In the genomic region with DNA sequence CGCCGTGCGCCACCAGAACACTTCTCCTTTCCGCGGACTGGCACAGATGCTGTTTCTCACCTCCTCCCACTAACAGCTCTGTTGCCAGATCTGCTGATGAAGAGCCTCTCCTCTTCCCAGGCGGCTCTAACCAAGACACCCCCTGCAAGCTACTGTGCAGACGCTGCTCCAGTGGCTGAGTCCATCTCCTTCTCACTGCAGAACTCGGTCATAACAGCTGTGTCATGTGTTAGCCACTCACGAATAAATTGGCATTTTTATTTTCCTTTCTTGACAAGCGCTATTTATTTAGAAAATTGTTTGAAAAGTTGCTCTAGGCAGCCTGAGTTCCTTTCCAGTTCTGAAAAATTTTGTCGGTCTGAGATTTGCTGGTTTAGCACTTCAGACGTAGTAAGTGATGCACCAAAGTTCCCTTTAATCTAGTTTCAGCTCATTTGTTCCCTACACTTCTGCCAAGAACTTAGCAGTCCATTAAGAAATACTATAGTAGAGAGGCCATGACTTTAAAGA, we compare ENCODE assay signal across 18 cellular contexts. TPM values are rescaled to one million over a fixed set of nuclear protein-coding genes. Genes with fewer than 3 reads are reported as not detected.
DNase-seq lines count a peak whose midpoint lies in the region; ATAC-seq and TF ChIP-seq lines count a peak whose summit lies in the region.
"Had no signal": no experiment of that assay in that cellular context is flagged by ENCODE, and none has a peak within 500 bp of the region (broad histone marks: within the 10 kb centered on the region; RNA-seq: fewer than 3 reads in every experiment).

No MANE protein-coding gene starts in this region.

- DNase-seq in DMS79 (lab: John Stamatoyannopoulos, UW) (peak; percentile 43), RPMI8226 (peak; percentile 19), left lung (no peak), occipital lobe (lab: John Stamatoyannopoulos, UW) (peak; percentile 56), DMS114 treated with DMSO at 0.1 percent for 48 hours (lab: John Stamatoyannopoulos, UW; ENCODE audit: unreplicated experiment) (no peak)
- DNase-seq in stimulated activated CD4-positive, alpha-beta T cell treated with anti-CD3 and anti-CD28 coated beads, Interleukin-4, amount 100 ng/mL, for 4 hours = no peak
- DNase-seq: Caco-2; CD4-positive, CD25-positive, alpha-beta regulatory T cell; DMS 273 treated with DMSO at 0.1 percent for 48 hours; GDM1; NCI-H1694; NCI-H2081; NCI-H446; NCI-H526; Peyer's patch had no signal

- H3K4me3 ChIP-seq in left lung = no peak overlapping the region
- H3K4me3 ChIP-seq: A549, Peyer's patch, SJSA1 had no signal

- intact Hi-C loops in left lung (cut with DNase I) = no loop called here

- no peaks in the 10 kb centered on the region for H3K4me1 ChIP-seq in left lung
- H3K4me1 ChIP-seq: A549, SJSA1 had no signal

- H3K9me3 ChIP-seq in left lung = no peaks in the 10 kb centered on the region
- H3K9me3 ChIP-seq: A549, Caco-2, Peyer's patch, SJSA1 had no signal

- H3K27me3 ChIP-seq in left lung = no peaks in the 10 kb centered on the region
- H3K27me3 ChIP-seq: Peyer's patch had no signal

- H3K27ac ChIP-seq in left lung = no peak overlapping the region
- H3K27ac ChIP-seq: A549, Peyer's patch, SJSA1 had no signal

- no peaks in the 10 kb centered on the region for H3K36me3 ChIP-seq in left lung
- H3K36me3 ChIP-seq: Peyer's patch, SJSA1 had no signal

- TF ChIP-seq CTCF in left lung (IDR thresholded peaks at IDR 0.05) = no peak

- ATAC-seq in left lung (peak; percentile 74), HG02759 (IDR thresholded peaks at IDR 0.05; ENCODE audit: unreplicated experiment) (no peak)
- ATAC-seq: A549 had no signal

RNA-seq across cellular contexts. Expression of a gene that starts 12.8 kb away (rescaled TPM):
- 10 to 100 TPM; 16.7 to 27.8 TPM for total RNA-seq in left lung
- total RNA-seq in occipital lobe = 7.3 TPM

Comparison
In these comparisons a context has a peak if more than half of its experiments do, and no peak if none do; other contexts are left out.
1. DNase-seq: peak in DMS79 (single experiment), RPMI8226 (single experiment) and occipital lobe (single experiment); none in left lung (0 of 2), DMS114 treated with DMSO at 0.1 percent for 48 hours (single experiment) and stimulated activated CD4-positive, alpha-beta T cell treated with anti-CD3 and anti-CD28 coated beads, Interleukin-4, amount 100 ng/mL, for 4 hours (0 of 2).